In genomic region chr7:138402749-138403148, GRCh38 we compare ENCODE assay signal across 28 cellular contexts.
"Had no signal": no experiment of that assay in that cellular context is flagged by ENCODE, and none has a peak within 500 bp of the region (broad histone marks: within the 10 kb centered on the region; RNA-seq: fewer than 3 reads in every experiment).

No MANE protein-coding gene starts in this region.

- H3K9me3 Mint-ChIP-seq: stimulated activated effector memory CD8-positive, alpha-beta T cell treated with anti-CD3 and anti-CD28 coated beads, Interleukin-12 subunit alpha, Interleukin-12 subunit beta, amount 100 ng/mL, for 72 hours had no signal

- H3K27ac ChIP-seq: stomach, suprapubic skin, testis, thoracic aorta, thyroid gland, tibial artery, tibial nerve, transverse colon, upper lobe of left lung, upper lobe of right lung, uterus, vagina had no signal

- H3K36me3 ChIP-seq: stomach, suprapubic skin, thoracic aorta, thyroid gland, tibial artery, tibial nerve, transverse colon, upper lobe of left lung, upper lobe of right lung, uterus, vagina had no signal

- ATAC-seq: stimulated activated effector memory CD8-positive, alpha-beta T cell treated with anti-CD3 and anti-CD28 coated beads, Interleukin-12 subunit alpha, Interleukin-12 subunit beta, amount 100 ng/mL, for 72 hours; stimulated activated memory B cell treated with anti-CD40 and anti-IgM and Interleukin-4, amounts not matched to agents 10 μg/mL and 1 μg/mL and 100 μg/mL, for 72 hours; stimulated activated naive B cell treated with anti-CD40 and anti-IgM and Interleukin-4, amounts not matched to agents 10 μg/mL and 1 μg/mL and 100 μg/mL, for 72 hours; stimulated activated naive CD8-positive, alpha-beta T cell treated with anti-CD3 and anti-CD28 coated beads, Interleukin-15, amount 100 ng/mL, for 72 hours; stimulated activated naive CD8-positive, alpha-beta T cell treated with anti-CD3 and anti-CD28 coated beads, Interleukin-15, Interleukin-2, amounts not matched to agents 100 U/mL and 50 U/mL, for 24 hours; upper lobe of right lung had no signal

- H3K36me3 Mint-ChIP-seq: stimulated activated effector memory CD8-positive, alpha-beta T cell treated with anti-CD3 and anti-CD28 coated beads, Interleukin-12 subunit alpha, Interleukin-12 subunit beta, amount 100 ng/mL, for 72 hours; stimulated activated memory B cell treated with anti-CD40 and anti-IgM and Interleukin-4, amounts not matched to agents 10 μg/mL and 1 μg/mL and 100 μg/mL, for 72 hours; stimulated activated naive B cell treated with anti-CD40 and anti-IgM and Interleukin-4, amounts not matched to agents 10 μg/mL and 1 μg/mL and 100 μg/mL, for 72 hours had no signal

- H3K4me3 Mint-ChIP-seq: stimulated activated effector memory CD8-positive, alpha-beta T cell treated with anti-CD3 and anti-CD28 coated beads, Interleukin-12 subunit alpha, Interleukin-12 subunit beta, amount 100 ng/mL, for 72 hours; stimulated activated memory B cell treated with anti-CD40 and anti-IgM and Interleukin-4, amounts not matched to agents 10 μg/mL and 1 μg/mL and 100 μg/mL, for 72 hours; stimulated activated naive B cell treated with anti-CD40 and anti-IgM and Interleukin-4, amounts not matched to agents 10 μg/mL and 1 μg/mL and 100 μg/mL, for 72 hours; stimulated activated naive CD8-positive, alpha-beta T cell treated with anti-CD3 and anti-CD28 coated beads, Interleukin-15, amount 100 ng/mL, for 72 hours; stimulated activated naive CD8-positive, alpha-beta T cell treated with anti-CD3 and anti-CD28 coated beads, Interleukin-15, Interleukin-2, amounts not matched to agents 100 ng/mL and 50 ng/mL, for 24 hours had no signal

- H3K9me3 ChIP-seq: stomach, suprapubic skin, testis, thoracic aorta, thyroid gland, tibial nerve, transverse colon, upper lobe of left lung, upper lobe of right lung, uterus, vagina had no signal

- DNase-seq: stimulated activated CD4-positive, alpha-beta T cell treated with anti-CD3 and anti-CD28 coated beads, Interleukin-2, amount 100 ng/mL, for 48 hours; stimulated activated CD4-positive, alpha-beta T cell treated with anti-CD3 and anti-CD28 coated beads, Interleukin-4, amount 100 ng/mL, for 1 hour; stimulated activated CD4-positive, alpha-beta T cell treated with anti-CD3 and anti-CD28 coated beads, Interleukin-4, amount 100 ng/mL, for 24 hours; stimulated activated CD4-positive, alpha-beta T cell treated with anti-CD3 and anti-CD28 coated beads, Interleukin-4, amount 100 ng/mL, for 4 hours; stimulated activated CD8-positive, alpha-beta memory T cell treated with anti-CD3 and anti-CD28 coated beads, Interleukin-4, amount 100 ng/mL, for 48 hours; stimulated activated naive B cell treated with anti-CD40 and anti-IgM and Interleukin-4, amounts not matched to agents 10 μg/mL and 1 μg/mL and 100 μg/mL, for 72 hours; stimulated activated naive CD4-positive, alpha-beta T cell; stimulated activated naive CD4-positive, alpha-beta T cell treated with Interleukin-2 at 50 U/mL for 16 hours; stimulated activated naive CD8-positive, alpha-beta T cell treated with anti-CD3 and anti-CD28 coated beads, Interleukin-15, amount 100 ng/mL, for 72 hours; stimulated activated naive CD8-positive, alpha-beta T cell treated with anti-CD3 and anti-CD28 coated beads, Interleukin-15, Interleukin-2, amounts not matched to agents 100 U/mL and 50 U/mL, for 24 hours; stomach; substantia nigra; thyroid gland; tibial artery; transverse colon; trophoblast cell; upper lobe of left lung; upper lobe of right lung; uterus had no signal

- H3K27ac Mint-ChIP-seq: stimulated activated effector memory CD8-positive, alpha-beta T cell treated with anti-CD3 and anti-CD28 coated beads, Interleukin-12 subunit alpha, Interleukin-12 subunit beta, amount 100 ng/mL, for 72 hours; stimulated activated memory B cell treated with anti-CD40 and anti-IgM and Interleukin-4, amounts not matched to agents 10 μg/mL and 1 μg/mL and 100 μg/mL, for 72 hours; stimulated activated naive B cell treated with anti-CD40 and anti-IgM and Interleukin-4, amounts not matched to agents 10 μg/mL and 1 μg/mL and 100 μg/mL, for 72 hours; stimulated activated naive CD8-positive, alpha-beta T cell treated with anti-CD3 and anti-CD28 coated beads, Interleukin-15, amount 100 ng/mL, for 72 hours; stimulated activated naive CD8-positive, alpha-beta T cell treated with anti-CD3 and anti-CD28 coated beads, Interleukin-15, Interleukin-2, amounts not matched to agents 100 ng/mL and 50 ng/mL, for 24 hours had no signal

- H3K4me1 ChIP-seq: stomach, suprapubic skin, testis, thyroid gland, tibial artery, tibial nerve, transverse colon, upper lobe of left lung, upper lobe of right lung, uterus, vagina had no signal

- H3K4me1 Mint-ChIP-seq: stimulated activated effector memory CD8-positive, alpha-beta T cell treated with anti-CD3 and anti-CD28 coated beads, Interleukin-12 subunit alpha, Interleukin-12 subunit beta, amount 100 ng/mL, for 72 hours; stimulated activated memory B cell treated with anti-CD40 and anti-IgM and Interleukin-4, amounts not matched to agents 10 μg/mL and 1 μg/mL and 100 μg/mL, for 72 hours; stimulated activated naive B cell treated with anti-CD40 and anti-IgM and Interleukin-4, amounts not matched to agents 10 μg/mL and 1 μg/mL and 100 μg/mL, for 72 hours; stimulated activated naive CD8-positive, alpha-beta T cell treated with anti-CD3 and anti-CD28 coated beads, Interleukin-15, amount 100 ng/mL, for 72 hours had no signal

- FAIRE-seq: urothelium cell line had no signal

- H3K27me3 ChIP-seq: stomach, suprapubic skin, testis, thyroid gland, tibial artery, tibial nerve, transverse colon, upper lobe of left lung, upper lobe of right lung, uterus, vagina had no signal

- H3K27me3 Mint-ChIP-seq: stimulated activated memory B cell treated with anti-CD40 and anti-IgM and Interleukin-4, amounts not matched to agents 10 μg/mL and 1 μg/mL and 100 μg/mL, for 72 hours; stimulated activated naive B cell treated with anti-CD40 and anti-IgM and Interleukin-4, amounts not matched to agents 10 μg/mL and 1 μg/mL and 100 μg/mL, for 72 hours; stimulated activated naive CD8-positive, alpha-beta T cell treated with anti-CD3 and anti-CD28 coated beads, Interleukin-15, amount 100 ng/mL, for 72 hours had no signal

- H3K4me3 ChIP-seq: stomach, suprapubic skin, testis, thoracic aorta, thyroid gland, tibial artery, tibial nerve, transverse colon, upper lobe of left lung, upper lobe of right lung, uterus, vagina had no signal
